21 cellular contexts compared by ENCODE assay signal in the genomic region with DNA sequence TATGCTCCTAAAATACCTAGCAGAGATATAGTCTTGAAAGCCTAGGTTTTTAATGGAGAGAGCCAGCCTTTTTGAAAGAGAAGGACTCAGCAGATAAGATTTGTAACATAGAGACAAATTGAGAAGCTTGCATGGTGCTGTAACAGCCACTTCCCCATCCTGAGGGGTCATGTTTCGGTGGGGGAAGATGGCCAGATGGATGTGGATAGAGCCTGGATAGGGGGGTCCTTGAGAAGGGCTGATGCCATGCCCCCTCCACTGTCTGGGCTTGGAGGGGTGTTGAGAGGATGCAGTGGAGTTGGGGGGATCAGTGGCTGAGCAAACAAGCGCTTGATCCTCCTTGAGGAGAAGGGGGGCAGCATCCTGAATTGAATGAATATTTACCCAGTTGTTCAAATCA.
"Had no signal": no experiment of that assay in that cellular context is flagged by ENCODE, and none has a peak within 500 bp of the region (broad histone marks: within the 10 kb centered on the region; RNA-seq: fewer than 3 reads in every experiment).

No MANE protein-coding gene starts in this region.

- H3K4me1 ChIP-seq: gastroesophageal sphincter, parathyroid adenoma, psoas muscle, right lobe of liver, transverse colon, uterus had no signal

- H3K9me3 ChIP-seq: psoas muscle, right lobe of liver, thoracic aorta, transverse colon, uterus had no signal

- H3K27me3 ChIP-seq: right lobe of liver, spleen, transverse colon, uterus had no signal

- H3K4me3 ChIP-seq: esophagus squamous epithelium, gastroesophageal sphincter, psoas muscle, right lobe of liver, spleen, thoracic aorta, transverse colon, uterus had no signal

- H3K27ac ChIP-seq: esophagus squamous epithelium, gastroesophageal sphincter, parathyroid adenoma, psoas muscle, right lobe of liver, spleen, thoracic aorta, transverse colon, uterus had no signal

- ATAC-seq: gastroesophageal sphincter; natural killer cell; psoas muscle; right lobe of liver; stimulated activated memory B cell treated with anti-CD40 and anti-IgM and Interleukin-4, amounts not matched to agents 10 μg/mL and 1 μg/mL and 100 μg/mL, for 72 hours had no signal

- DNase-seq: cerebellar nuclear complex; esophagus squamous epithelium; foreskin fibroblast; glutamatergic neuron; kidney glomerular epithelial cell; mammary epithelial cell; natural killer cell; occipital lobe; psoas muscle; retina; right lobe of liver; spleen; stimulated activated CD4-positive, alpha-beta T cell treated with anti-CD3 and anti-CD28 coated beads, Interleukin-15, amount 100 ng/mL, for 24 hours; stimulated activated CD4-positive, alpha-beta T cell treated with anti-CD3 and anti-CD28 coated beads, Interleukin-1b, Interleukin-23, amount 100 ng/mL, for 48 hours; stimulated activated CD4-positive, alpha-beta T cell treated with anti-CD3 and anti-CD28 coated beads, Interleukin-4, amount 100 ng/mL, for 24 hours; transverse colon; uterus had no signal

- H3K36me3 ChIP-seq: esophagus squamous epithelium, gastroesophageal sphincter, right lobe of liver, spleen, thoracic aorta, transverse colon, uterus had no signal
